In genomic region chrX:151773434-151773833, GRCh38 we compare ENCODE assay signal across 21 cellular contexts. TPM values are rescaled to one million over a fixed set of nuclear protein-coding genes. Genes with fewer than 3 reads are reported as not detected.
DNase-seq lines count a peak whose midpoint lies in the region; TF ChIP-seq lines count a peak whose summit lies in the region.
"Had no signal": no experiment of that assay in that cellular context is flagged by ENCODE, and none has a peak within 500 bp of the region (broad histone marks: within the 10 kb centered on the region; RNA-seq: fewer than 3 reads in every experiment).

No MANE protein-coding gene starts in this region.

- no peak overlapping the region for H3K4me3 ChIP-seq in GM06990 (replicated peaks; ENCODE audit: low read depth, low read length)
- no peak overlapping the region for H3K4me3 ChIP-seq in coronary artery
- H3K4me3 ChIP-seq: Peyer's patch, SJCRH30 had no signal

- H3K4me1 Mint-ChIP-seq in H9: peaks cover 9 to 10% of the 10 kb centered on the region in 2 experiments
- H3K4me1 Mint-ChIP-seq: B cell, CD14-positive monocyte had no signal

- no peak overlapping the region for H2BK12ac ChIP-seq in H9 (ENCODE audit: insufficient read length, low read depth, low read length)

- H3K14ac ChIP-seq in H9 (ENCODE audit: insufficient read depth, low read length): no peak overlapping the region

- H3K27ac Mint-ChIP-seq in H9: no peak overlapping the region
- H3K27ac Mint-ChIP-seq: B cell had no signal

- peaks cover 55% of the 10 kb centered on the region for H3K9me3 ChIP-seq in H9 (ENCODE audit: control insufficient read depth, low read depth, low read length)
- H3K9me3 ChIP-seq: Peyer's patch, SJCRH30 had no signal

- TF ChIP-seq CTCF in GM06990 (IDR thresholded peaks at IDR 0.05; ENCODE audit: insufficient read depth, low read length, poor library complexity, severe bottlenecking): peak; percentile 17
- TF ChIP-seq CTCF in H9 (conservative IDR thresholded peaks at IDR 0.05): peak; percentile 42; the same call in 1 of the 3 replicates
- TF ChIP-seq CTCF in coronary artery (IDR thresholded peaks at IDR 0.05): no peak

- DNase-seq in GM06990 (ENCODE audit: extremely low read depth, insufficient read length) (no peak), H9 (peak; percentile 31), coronary artery (ENCODE audit: low spot score) (peak; percentile 33), islet precursor cell (peak; percentile 43), GM03348 (ENCODE audit: low spot score) (no peak), T-helper 9 cell (no peak)
- DNase-seq in activated T-cell treated with anti-CD3 and anti-CD28 coated beads, Interleukin-2, amount 50 U/mL, for 1 hour: no peak
- DNase-seq: GDM1, HCEC 1CT, NCI-H1105, NCI-H2029 treated with DMSO at 0.1 percent for 48 hours, NCI-H226, NCI-H510A treated with DMSO at 0.1 percent for 48 hours, NCI-H748 treated with DMSO at 0.1 percent for 48 hours, Peyer's patch, SJCRH30, T-helper 1 cell had no signal

- H3K4me1 ChIP-seq in H9 (ENCODE audit: insufficient read depth, low read length): peaks cover 3% of the 10 kb centered on the region; the same call in 1 of the 2 replicates
- H3K4me1 ChIP-seq: Peyer's patch had no signal

- H3K9me3 Mint-ChIP-seq in H9: peaks cover 71 to 82% of the 10 kb centered on the region in 2 experiments

- H3K27me3 ChIP-seq in GM06990 (replicated peaks; ENCODE audit: control insufficient read depth, insufficient read depth, low read length) (0 out of 2 replicates have a peak, but pooled peaks cover 2% of the 10 kb centered on the region), H9 (ENCODE audit: insufficient read depth, low read length) (no peaks in the 10 kb centered on the region)
- H3K27me3 ChIP-seq: Peyer's patch, SJCRH30 had no signal

- no peak overlapping the region for H4K5ac ChIP-seq in H9 (ENCODE audit: insufficient read length, low read depth, low read length)

- no peak overlapping the region for H2BK20ac ChIP-seq in H9 (ENCODE audit: low read depth, low read length, poor library complexity, severe bottlenecking)

- H3K27ac ChIP-seq in H9 (ENCODE audit: insufficient read length, low read depth, low read length) (no peak overlapping the region), coronary artery (no peak overlapping the region)
- H3K27ac ChIP-seq: KMS-11, Peyer's patch, SJCRH30 had no signal

- H4K8ac ChIP-seq in H9 (replicated peaks; ENCODE audit: insufficient read length, low read depth, low read length): no peak overlapping the region

- no peak overlapping the region for H3K4me2 ChIP-seq in H9 (ENCODE audit: insufficient read depth, insufficient read length, low read length)
- H3K4me2 ChIP-seq: KMS-11 had no signal

- H3K36me3 Mint-ChIP-seq in H9 (ENCODE audit: insufficient read depth in 1 of 3, low read depth in 3 of 3): peaks cover 0 to 7% (median 5%) of the 10 kb centered on the region in 3 experiments; a peak in 3 of 7 replicates
- H3K36me3 Mint-ChIP-seq: CD14-positive monocyte had no signal

- no peak overlapping the region for H4K91ac ChIP-seq in H9 (ENCODE audit: insufficient read length, low read depth, low read length)

- H3K79me2 ChIP-seq in H9 (ENCODE audit: insufficient read depth, low read length): no peaks in the 10 kb centered on the region

- no peaks in the 10 kb centered on the region for H4K20me1 ChIP-seq in H9 (ENCODE audit: control insufficient read depth, insufficient read depth, insufficient read length)

- H3K79me1 ChIP-seq in H9 (ENCODE audit: insufficient read depth, low read depth, low read length, poor library complexity, severe bottlenecking): no peaks in the 10 kb centered on the region

- H2AFZ ChIP-seq in H9 (ENCODE audit: low read length): no peak overlapping the region

- H3K23ac ChIP-seq in H9 (ENCODE audit: insufficient read length, low read depth, low read length): no peak overlapping the region

- no peak overlapping the region for H3K4me3 Mint-ChIP-seq in H9
- H3K4me3 Mint-ChIP-seq: B cell, CD14-positive monocyte had no signal

- H3T11ph ChIP-seq in H9 (ENCODE audit: low read length): no peak overlapping the region

- no peak overlapping the region for H3K18ac ChIP-seq in H9 (ENCODE audit: insufficient read length, low read depth, low read length)

- H3K9ac ChIP-seq in H9 (ENCODE audit: extremely low read depth, insufficient read length, low read length): no peak overlapping the region
- H3K9ac ChIP-seq: KMS-11 had no signal

- no peak overlapping the region for H2AK5ac ChIP-seq in H9 (ENCODE audit: insufficient read length, low read length)

- H3K23me2 ChIP-seq in H9 (ENCODE audit: insufficient read length, low read depth, low read length, poor library complexity, severe bottlenecking): no peaks in the 10 kb centered on the region

- peaks cover 2% of the 10 kb centered on the region for H3K27me3 Mint-ChIP-seq in H9 (ENCODE audit: low read depth)
- H3K27me3 Mint-ChIP-seq: B cell had no signal

- H3K4ac ChIP-seq in H9 (ENCODE audit: low read depth, low read length): no peak overlapping the region

- H2BK15ac ChIP-seq in H9 (ENCODE audit: low read depth, low read length): no peak overlapping the region

- no CpG with 5 or more reads among the region's 5 CpGs for WGBS in H9 (ENCODE audit: extremely low coverage, insufficient read length, low lambda C conversion rate)

- H2BK120ac ChIP-seq in H9 (ENCODE audit: low read depth, low read length, poor library complexity, severe bottlenecking): no peak overlapping the region

- no peak overlapping the region for H2BK5ac ChIP-seq in H9 (ENCODE audit: insufficient read length, low read length)

- no peaks in the 10 kb centered on the region for H3K36me3 ChIP-seq in GM06990 (ENCODE audit: control insufficient read depth, insufficient read depth, low read length)
- H3K36me3 ChIP-seq: Peyer's patch, SJCRH30 had no signal

- no peak overlapping the region for H3K56ac ChIP-seq in H9 (ENCODE audit: insufficient read length, low read depth, low read length)

RNA-seq across cellular contexts. Expression of gene CNGA2, which starts 38.9 kb away (rescaled TPM):
- not detected in 2 replicates for total RNA-seq in H9 (2021)
- total RNA-seq: B cell, Daoy, Peyer's patch, SJCRH30 had no signal

RNA-seq across cellular contexts. Expression of gene FATE1, which starts 57.6 kb away (rescaled TPM):
- not detected in 2 replicates for total RNA-seq in H9 (2021)
- total RNA-seq: B cell, Daoy, Peyer's patch had no signal

Comparison
In these comparisons a context has a peak if more than half of its experiments do, and no peak if none do; other contexts are left out.
1. DNase-seq: peak in H9 (single experiment), coronary artery (single experiment) and islet precursor cell (single experiment); none in GM06990 (single experiment), GM03348 (single experiment), activated T-cell treated with anti-CD3 and anti-CD28 coated beads, Interleukin-2, amount 50 U/mL, for 1 hour (single experiment) and T-helper 9 cell (single experiment).